ENCODE assay signal across 22 cellular contexts in the genomic region with DNA sequence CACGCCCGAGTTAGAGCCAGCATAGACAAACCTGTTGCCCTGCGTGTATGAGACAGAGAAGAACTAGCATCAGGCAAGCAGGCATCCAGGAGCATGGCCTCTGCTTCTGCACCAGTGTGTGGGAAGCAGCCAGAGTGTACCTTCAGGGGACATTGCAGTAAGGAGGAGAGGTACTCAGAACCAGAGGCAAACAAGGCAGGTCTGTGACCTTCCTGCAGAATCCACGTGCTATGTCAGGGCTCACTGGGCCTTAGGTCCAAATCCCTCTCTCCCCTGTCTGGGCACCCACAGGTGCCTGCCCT.
DNase-seq lines count a peak whose midpoint lies in the region; ATAC-seq, FAIRE-seq and TF ChIP-seq lines count a peak whose summit lies in the region.
"Had no signal": no experiment of that assay in that cellular context is flagged by ENCODE, and none has a peak within 500 bp of the region (broad histone marks: within the 10 kb centered on the region; RNA-seq: fewer than 3 reads in every experiment).

No MANE protein-coding gene starts in this region.

- H3K4me1 ChIP-seq in H1 (replicated peaks in 1 of 4; ENCODE audit: control insufficient read depth in 3 of 4, insufficient read depth in 4 of 4, low read length in 3 of 4): no peaks in the 10 kb centered on the region
- H3K4me1 ChIP-seq in BE2C: no peaks in the 10 kb centered on the region
- H3K4me1 ChIP-seq: adrenal gland, transverse colon had no signal

- ATAC-seq in stimulated activated naive CD8-positive, alpha-beta T cell treated with anti-CD3 and anti-CD28 coated beads, Interleukin-15, Interleukin-2, amounts not matched to agents 100 U/mL and 50 U/mL, for 24 hours: no peak
- no peak for ATAC-seq in activated CD8-positive, alpha-beta T cell treated with anti-CD3 and anti-CD28 coated beads, Interleukin-2, amount 10 ng/mL, durations not matched to agents 7 days and 5 days
- ATAC-seq in HG03354 (IDR thresholded peaks at IDR 0.05; ENCODE audit: poor library complexity, severe bottlenecking, unreplicated experiment) (no peak), HG02798 (IDR thresholded peaks at IDR 0.05; ENCODE audit: poor library complexity, unreplicated experiment) (no peak)
- ATAC-seq: sciatic nerve had no signal

- no peak overlapping the region for H3K4me2 ChIP-seq in H1 (ENCODE audit: insufficient read depth in 1 of 2, low read depth in 2 of 2, low read length in 2 of 2)

- no peak overlapping the region for H3K4me3 ChIP-seq in H1 (ENCODE audit: extremely low read depth in 1 of 4, insufficient read depth in 2 of 4, low read depth in 3 of 4, low read length in 4 of 4)
- H3K4me3 ChIP-seq in BE2C (ENCODE audit: low read depth, low read length): no peak overlapping the region
- H3K4me3 ChIP-seq: adrenal gland, lung, transverse colon had no signal

- no peak for TF ChIP-seq RAD21 in H1 (IDR thresholded peaks at IDR 0.05 in 1 of 2, conservative IDR thresholded peaks at IDR 0.05 in 1 of 2; ENCODE audit: low read depth in 2 of 2, low read length in 2 of 2)

- H3K14ac ChIP-seq in H1 (ENCODE audit: insufficient read length): no peak overlapping the region

- H3K4ac ChIP-seq in H1 (replicated peaks; ENCODE audit: insufficient read length, low read depth, low read length): peak overlapping the region; percentile 34

- H3K27ac ChIP-seq in H1 (ENCODE audit: low read depth, low read length): no peak overlapping the region
- H3K27ac ChIP-seq: adrenal gland, transverse colon had no signal

- H2BK15ac ChIP-seq in H1 (ENCODE audit: low read length): no peak overlapping the region

- no peaks in the 10 kb centered on the region for H3K9me3 Mint-ChIP-seq in stimulated activated naive CD8-positive, alpha-beta T cell treated with anti-CD3 and anti-CD28 coated beads, Interleukin-15, Interleukin-2, amounts not matched to agents 100 ng/mL and 50 ng/mL, for 24 hours
- no peaks in the 10 kb centered on the region for H3K9me3 Mint-ChIP-seq in activated CD8-positive, alpha-beta T cell treated with anti-CD3 and anti-CD28 coated beads, Interleukin-2, amount 10 ng/mL, durations not matched to agents 7 days and 5 days (ENCODE audit: insufficient read depth)

- CTCF ChIA-PET in activated CD8-positive, alpha-beta T cell treated with anti-CD3 and anti-CD28 coated beads, Interleukin-2, amount 10 ng/mL, durations not matched to agents 7 days and 5 days (lab: Charles Lee): no interaction called here
- CTCF ChIA-PET in H1 (lab: Charles Lee; ENCODE audit: partially characterized antibody): interaction anchor here (2.0 kb wide), 1 partner anchor 48 kb away, joined by 6 read pairs; no protein-coding TSS in a partner anchor

- H4K8ac ChIP-seq in H1 (ENCODE audit: extremely low read depth, insufficient read depth, low read length): no peak overlapping the region

- H3K36me3 ChIP-seq in H1 (ENCODE audit: control insufficient read depth in 2 of 4, insufficient read depth in 4 of 4, low read length in 3 of 4): peaks cover 7 to 24% (median 12%) of the 10 kb centered on the region in 4 experiments; a peak in 6 of 8 replicates
- no peaks in the 10 kb centered on the region for H3K36me3 ChIP-seq in BE2C
- H3K36me3 ChIP-seq: transverse colon had no signal

- no peak overlapping the region for H2BK120ac ChIP-seq in H1 (replicated peaks; ENCODE audit: low read depth, low read length)

- no peaks in the 10 kb centered on the region for H3K23me2 ChIP-seq in H1 (ENCODE audit: low read depth, low read length)

- H3K4me3 Mint-ChIP-seq in stimulated activated naive CD8-positive, alpha-beta T cell treated with anti-CD3 and anti-CD28 coated beads, Interleukin-15, Interleukin-2, amounts not matched to agents 100 ng/mL and 50 ng/mL, for 24 hours: no peak overlapping the region
- H3K4me3 Mint-ChIP-seq in activated CD8-positive, alpha-beta T cell treated with anti-CD3 and anti-CD28 coated beads, Interleukin-2, amount 10 ng/mL, durations not matched to agents 7 days and 5 days: no peak overlapping the region

- no peak overlapping the region for H4K5ac ChIP-seq in H1 (ENCODE audit: insufficient read length, low read depth, low read length)

- no peak overlapping the region for H3K23ac ChIP-seq in H1 (ENCODE audit: insufficient read length)

- H2BK12ac ChIP-seq in H1 (ENCODE audit: low read depth, low read length): no peak overlapping the region

- H3K79me2 ChIP-seq in H1 (ENCODE audit: control insufficient read depth in 1 of 2, insufficient read depth in 2 of 2, low read length in 2 of 2): no peaks in the 10 kb centered on the region

- H2AFZ ChIP-seq in H1 (ENCODE audit: low read length): no peak overlapping the region

- no peaks in the 10 kb centered on the region for H3K27me3 ChIP-seq in H1 (replicated peaks in 1 of 4; ENCODE audit: control insufficient read depth in 3 of 4, extremely low read depth in 1 of 4, insufficient read depth in 3 of 4, low read length in 3 of 4)
- no peaks in the 10 kb centered on the region for H3K27me3 ChIP-seq in BE2C
- H3K27me3 ChIP-seq: adrenal gland, transverse colon had no signal

- peaks cover 90% of the 10 kb centered on the region for H3K36me3 Mint-ChIP-seq in stimulated activated naive CD8-positive, alpha-beta T cell treated with anti-CD3 and anti-CD28 coated beads, Interleukin-15, Interleukin-2, amounts not matched to agents 100 ng/mL and 50 ng/mL, for 24 hours (ENCODE audit: low read depth)
- peaks cover 86% of the 10 kb centered on the region for H3K36me3 Mint-ChIP-seq in activated CD8-positive, alpha-beta T cell treated with anti-CD3 and anti-CD28 coated beads, Interleukin-2, amount 10 ng/mL, durations not matched to agents 7 days and 5 days (ENCODE audit: low read depth)

- TF ChIP-seq POLR2A in H1 (IDR thresholded peaks at IDR 0.05; ENCODE audit: control extremely low read depth in 1 of 2, low read depth in 2 of 2, low read length in 2 of 2): no peak

- no peak overlapping the region for H3K18ac ChIP-seq in H1 (ENCODE audit: extremely low read depth, low read length)

- no peak for DNase-seq in stimulated activated naive CD8-positive, alpha-beta T cell treated with anti-CD3 and anti-CD28 coated beads, Interleukin-15, Interleukin-2, amounts not matched to agents 100 U/mL and 50 U/mL, for 24 hours
- DNase-seq in activated CD8-positive, alpha-beta T cell treated with anti-CD3 and anti-CD28 coated beads, Interleukin-2, amount 10 ng/mL, durations not matched to agents 7 days and 5 days: no peak
- DNase-seq in H1 (ENCODE audit: low read depth in 1 of 2, low spot score in 2 of 2) (no peak), hypothalamus (lab: John Stamatoyannopoulos, UW) (no peak), BE2C (no peak)
- DNase-seq: activated CD4-positive, alpha-beta T cell treated with anti-CD3 and anti-CD28 coated beads, Interleukin-2, amount 50 U/mL, for 4 hours; adrenal gland; erythroblast; foreskin melanocyte; KBM-7; kidney; NCI-H226; OCI-M1; Right ventricle myocardium superior; SW 1271; transverse colon had no signal

- WGBS in H1 (ENCODE audit: extremely low coverage in 1 of 2, insufficient coverage in 1 of 2, insufficient read length in 1 of 2, insufficient replicate concordance in 2 of 2, low coverage in 1 of 2, low lambda C conversion rate in 2 of 2, missing lambda C conversion rate in 1 of 2), 2 experiments: 93% methylated on average over 4 of the region's 4 CpGs; no CpG with 5 or more reads in 1 of the 2 experiments

- POLR2A ChIA-PET in activated CD8-positive, alpha-beta T cell treated with anti-CD3 and anti-CD28 coated beads, Interleukin-2, amount 10 ng/mL, durations not matched to agents 7 days and 5 days (lab: Charles Lee): no interaction called here
- POLR2A ChIA-PET in H1 (lab: Charles Lee; ENCODE audit: partially characterized antibody): no interaction called here

- no peak overlapping the region for H2BK20ac ChIP-seq in H1 (ENCODE audit: low read length)

- H2BK5ac ChIP-seq in H1 (ENCODE audit: low read depth, low read length): no peak overlapping the region

- H4K20me1 ChIP-seq in H1 (replicated peaks in 1 of 2; ENCODE audit: control insufficient read depth in 1 of 2, insufficient read depth in 2 of 2, low read length in 2 of 2): peaks cover 4 to 12% of the 10 kb centered on the region in 2 experiments

- H3K79me1 ChIP-seq in H1 (ENCODE audit: low read depth, low read length): no peaks in the 10 kb centered on the region

- H4K91ac ChIP-seq in H1 (replicated peaks; ENCODE audit: insufficient read length, low read length): no peak overlapping the region

- no peak for FAIRE-seq in H1 (lab: Jason Lieb, UNC)
- FAIRE-seq: bronchial epithelial cell, kidney had no signal

- H3K9ac ChIP-seq in H1 (replicated peaks in 1 of 4; ENCODE audit: extremely low read depth in 1 of 4, low read depth in 3 of 4, low read length in 3 of 4): no peak overlapping the region

- no peak overlapping the region for H2AK5ac ChIP-seq in H1 (ENCODE audit: low read depth, low read length)

- TF ChIP-seq CTCF in H1 (IDR thresholded peaks at IDR 0.05; ENCODE audit: control extremely low read depth in 1 of 3, insufficient read depth in 1 of 3, low read depth in 1 of 3, low read length in 3 of 3) (no peak), BE2C (IDR thresholded peaks at IDR 0.05; ENCODE audit: low read depth, low read length) (no peak)

- no peak for TF ChIP-seq EP300 in H1 (IDR thresholded peaks at IDR 0.05; ENCODE audit: borderline replicate concordance in 1 of 2, low read depth in 2 of 2, low read length in 2 of 2)

- peak overlapping the region; percentile 95 for H3K27ac Mint-ChIP-seq in stimulated activated naive CD8-positive, alpha-beta T cell treated with anti-CD3 and anti-CD28 coated beads, Interleukin-15, Interleukin-2, amounts not matched to agents 100 ng/mL and 50 ng/mL, for 24 hours
- H3K27ac Mint-ChIP-seq in activated CD8-positive, alpha-beta T cell treated with anti-CD3 and anti-CD28 coated beads, Interleukin-2, amount 10 ng/mL, durations not matched to agents 7 days and 5 days: peak overlapping the region; percentile 57

- H3K4me1 Mint-ChIP-seq in stimulated activated naive CD8-positive, alpha-beta T cell treated with anti-CD3 and anti-CD28 coated beads, Interleukin-15, Interleukin-2, amounts not matched to agents 100 ng/mL and 50 ng/mL, for 24 hours (ENCODE audit: low read depth): peaks cover 70% of the 10 kb centered on the region
- peaks cover 69% of the 10 kb centered on the region for H3K4me1 Mint-ChIP-seq in activated CD8-positive, alpha-beta T cell treated with anti-CD3 and anti-CD28 coated beads, Interleukin-2, amount 10 ng/mL, durations not matched to agents 7 days and 5 days (ENCODE audit: low read depth)

- no peaks in the 10 kb centered on the region for H3K27me3 Mint-ChIP-seq in stimulated activated naive CD8-positive, alpha-beta T cell treated with anti-CD3 and anti-CD28 coated beads, Interleukin-15, Interleukin-2, amounts not matched to agents 100 ng/mL and 50 ng/mL, for 24 hours
- no peaks in the 10 kb centered on the region for H3K27me3 Mint-ChIP-seq in activated CD8-positive, alpha-beta T cell treated with anti-CD3 and anti-CD28 coated beads, Interleukin-2, amount 10 ng/mL, durations not matched to agents 7 days and 5 days (ENCODE audit: low read depth)

- no peak overlapping the region for H3K56ac ChIP-seq in H1 (replicated peaks; ENCODE audit: insufficient read length, low read depth, low read length)

- H3K9me3 ChIP-seq in H1 (ENCODE audit: insufficient read depth in 2 of 2, low read depth in 1 of 2, low read length in 1 of 2) (no peaks in the 10 kb centered on the region), BE2C (no peaks in the 10 kb centered on the region)
- H3K9me3 ChIP-seq: adrenal gland, transverse colon had no signal

TF ChIP-seq in H1, 55 proteins besides CTCF, POLR2A, EP300 and RAD21 (continues in another document):
- no peak for TF ChIP-seq EZH2 (IDR thresholded peaks at IDR 0.05; ENCODE audit: low read depth, low read length, severe bottlenecking)
